In genomic region chr10:14608381-14609001, GRCh38 we compare ENCODE assay signal across 11 cellular contexts.
A peak's percentile ranks its signal among the peaks of the same experiment; 100 is the strongest.
DNase-seq lines count a peak whose midpoint lies in the region; ATAC-seq, FAIRE-seq and TF ChIP-seq lines count a peak whose summit lies in the region.
"Had no signal": no experiment of that assay in that cellular context is flagged by ENCODE, and none has a peak within 500 bp of the region (broad histone marks: within the 10 kb centered on the region; RNA-seq: fewer than 3 reads in every experiment).

No MANE protein-coding gene starts in this region.

- H3K36me3 ChIP-seq in HEK293 (ENCODE audit: control insufficient read depth in 2 of 2, insufficient read depth in 1 of 2, low read length in 2 of 2) (no peaks in the 10 kb centered on the region), right lobe of liver (no peaks in the 10 kb centered on the region), small intestine (ENCODE audit: control insufficient read depth in 2 of 2, insufficient read depth in 2 of 2, low read length in 2 of 2) (no peaks in the 10 kb centered on the region)
- H3K36me3 ChIP-seq: thoracic aorta had no signal

- 67% methylated on average over 4 of the region's 4 CpGs for WGBS in right lobe of liver (ENCODE audit: insufficient coverage, low coverage, low lambda C conversion rate, missing lambda C conversion rate)
- WGBS in small intestine, 3 donors: 42 to 64% (median 47%) methylated on average over 4 of the region's 4 CpGs

- intact Hi-C loops in right lobe of liver (cut with DNase I): no loop called here

- DNase-seq in NOMO-1 treated with dmso at 0.1 percent for 144 hours (lab: John Stamatoyannopoulos, UW; ENCODE audit: unreplicated experiment) (peak; percentile 91), right lobe of liver (peak; percentile 46 to 90 (median 82)), small intestine (no peak), NCI-H510A (lab: John Stamatoyannopoulos, UW) (no peak), activated T-cell treated with anti-CD3 and anti-CD28 coated beads for 4 hours (no peak)
- DNase-seq: activated CD4-positive, alpha-beta T cell treated with anti-CD3 and anti-CD28 coated beads, Interleukin-2, amount 50 U/mL, for 48 hours; right cardiac atrium had no signal

- POLR2A ChIA-PET in HEK293 (lab: Yijun Ruan, JAX): no interaction called here

- ATAC-seq in GM18505 (IDR thresholded peaks at IDR 0.05; ENCODE audit: unreplicated experiment): peak; percentile 35
- ATAC-seq in right lobe of liver: peak; percentile 2 to 39 (median 30)
- no peak for ATAC-seq in GM21528 (IDR thresholded peaks at IDR 0.05; ENCODE audit: low FRiP score, unreplicated experiment)
- ATAC-seq: right cardiac atrium had no signal

- H3K4me1 ChIP-seq in HEK293 (ENCODE audit: control insufficient read depth, insufficient read depth, low read length): peaks cover 7% of the 10 kb centered on the region; the same call in 1 of the 2 replicates
- H3K4me1 ChIP-seq in right lobe of liver: peaks cover 0 to 57% (median 19%) of the 10 kb centered on the region in 4 donors
- H3K4me1 ChIP-seq in small intestine (ENCODE audit: control insufficient read depth in 2 of 2, insufficient read depth in 1 of 2, low read depth in 1 of 2, low read length in 1 of 2): peaks cover 0 to 4% of the 10 kb centered on the region in 2 donors

- no peak for TF ChIP-seq POLR2A in GM18505 (IDR thresholded peaks at IDR 0.05; ENCODE audit: borderline replicate concordance, extremely low read depth, insufficient read depth, insufficient read length)
- TF ChIP-seq POLR2A in right lobe of liver (IDR thresholded peaks at IDR 0.05): no peak

- H3K9me3 ChIP-seq in HEK293 (ENCODE audit: control insufficient read depth, insufficient read depth, low read depth, low read length) (no peaks in the 10 kb centered on the region), right lobe of liver (no peaks in the 10 kb centered on the region), small intestine (ENCODE audit: control insufficient read depth, low read depth) (no peaks in the 10 kb centered on the region)
- H3K9me3 ChIP-seq: thoracic aorta had no signal

- FAIRE-seq in small intestine (lab: Jason Lieb, UNC): no peak

- H3K27ac ChIP-seq in HEK293 (ENCODE audit: extremely low read depth, low read depth, low read length): no peak overlapping the region
- peak overlapping the region in 2 of 3 donors; percentile 28 to 88 for H3K27ac ChIP-seq in right lobe of liver
- no peak overlapping the region for H3K27ac ChIP-seq in small intestine (ENCODE audit: low read depth in 1 of 2, low read length in 1 of 2)
- H3K27ac ChIP-seq: thoracic aorta had no signal

- H3K4me3 ChIP-seq in HEK293 (ENCODE audit: low read depth, low read length) (no peak overlapping the region), right lobe of liver (no peak overlapping the region), small intestine (ENCODE audit: low read depth in 1 of 2, low read length in 2 of 2) (no peak overlapping the region)
- H3K4me3 ChIP-seq: thoracic aorta had no signal

- CTCF ChIA-PET in HEK293 (lab: Yijun Ruan, JAX): no interaction called here

- H3K27me3 ChIP-seq in right lobe of liver (no peaks in the 10 kb centered on the region), small intestine (ENCODE audit: control insufficient read depth in 2 of 2, insufficient read depth in 2 of 2, low read length in 2 of 2) (no peaks in the 10 kb centered on the region)

- TF ChIP-seq CTCF in HEK293 (tag by site-specific recombination; IDR thresholded peaks at IDR 0.05) (no peak), right lobe of liver (IDR thresholded peaks at IDR 0.05) (no peak)

TF ChIP-seq in HEK293, 187 proteins besides CTCF, POLR2A, EP300 and RAD21:
- TF ChIP-seq SCRT2 (tag by site-specific recombination; IDR thresholded peaks at IDR 0.05) (0 out of 2 replicates have a peak, but pooled peaks have one; percentile 36), SP3 (tag by site-specific recombination; IDR thresholded peaks at IDR 0.05) (no peak)

Comparison
In these comparisons a context has a peak if more than half of its experiments do, and no peak if none do; other contexts are left out.
1. H3K27ac ChIP-seq: peak in right lobe of liver (2 of 3); none in HEK293 (single experiment) and small intestine (0 of 2).
2. DNase-seq: peak in NOMO-1 treated with dmso at 0.1 percent for 144 hours (single experiment) and right lobe of liver (3 of 3); none in small intestine (single experiment), NCI-H510A (single experiment) and activated T-cell treated with anti-CD3 and anti-CD28 coated beads for 4 hours (single experiment).